ENCODE assay signal across 9 cellular contexts in genomic region chr17:51260237-51260959, GRCh38. TPM values are rescaled to one million over a fixed set of nuclear protein-coding genes. Genes with fewer than 3 reads are reported as not detected.
A peak's percentile ranks its signal among the peaks of the same experiment; 100 is the strongest.
DNase-seq lines count a peak whose midpoint lies in the region; ATAC-seq, FAIRE-seq and TF ChIP-seq lines count a peak whose summit lies in the region.
"Had no signal": no experiment of that assay in that cellular context is flagged by ENCODE, and none has a peak within 500 bp of the region (broad histone marks: within the 10 kb centered on the region; RNA-seq: fewer than 3 reads in every experiment).

TSS of gene UTP18 (plus strand) at chr17:51260546. CDS start at chr17:51260585, 39 bp downstream.

- dilution Hi-C loops in keratinocyte (cut with MboI; ENCODE audit: extremely low pct_ligation_motif_present, low sequenced_read_pairs) = no loop called here

- no peaks in the 10 kb centered on the region for H3K9me3 ChIP-seq in keratinocyte (ENCODE audit: control insufficient read depth, low read depth, low read length)

- peak; percentile 71 for FAIRE-seq in keratinocyte (lab: Jason Lieb, UNC)
- FAIRE-seq: colon had no signal

- ATAC-seq in HG03378 (IDR thresholded peaks at IDR 0.05; ENCODE audit: unreplicated experiment) = peak; percentile 63
- peak; percentile 80 to 84 for ATAC-seq in activated CD4-positive, CD25-positive, alpha-beta regulatory T cell treated with anti-CD3 and anti-CD28 coated beads, Interleukin-2, amount 50 U/mL, for 24 hours

- H3K4me3 ChIP-seq in keratinocyte (ENCODE audit: control insufficient read depth in 2 of 3, extremely low read depth in 1 of 3, insufficient read depth in 2 of 3, low read depth in 1 of 3, low read length in 3 of 3) = peak within 1 kb of the TSS; percentile 83 to 95 (median 94)

- H3K4me2 ChIP-seq in keratinocyte (ENCODE audit: control insufficient read depth, extremely low read depth, insufficient read depth, low read depth, low read length) = peak within 1 kb of the TSS; percentile 96

- H3K79me2 ChIP-seq in keratinocyte (ENCODE audit: control insufficient read depth, insufficient read depth, low read length) = peaks cover 83% of the 10 kb centered on the region

- H3K9me1 ChIP-seq in keratinocyte (ENCODE audit: control insufficient read depth, extremely low read depth, insufficient read depth, low read length) = peaks cover 2% of the 10 kb centered on the region

- H4K20me1 ChIP-seq in keratinocyte (ENCODE audit: control insufficient read depth, extremely low read depth, insufficient read depth, low read length) = no peaks in the 10 kb centered on the region

- H3K9ac ChIP-seq in keratinocyte (ENCODE audit: control insufficient read depth, extremely low read depth, insufficient read depth, low read length) = peak within 1 kb of the TSS; percentile 98

- TF ChIP-seq CTCF in keratinocyte (optimal IDR thresholded peaks at IDR 0.05 in 1 of 3, IDR thresholded peaks at IDR 0.05 in 1 of 3, conservative IDR thresholded peaks at IDR 0.05 in 1 of 3; ENCODE audit: extremely low read depth in 1 of 3, insufficient read depth in 2 of 3, low read length in 3 of 3) = no peak

- DNase-seq in AML-193 (lab: John Stamatoyannopoulos, UW) (peak; percentile 95 to 98), NCI-H446 treated with DMSO at 0.1 percent for 48 hours (lab: John Stamatoyannopoulos, UW) (peak; percentile 91), cerebellar cortex (ENCODE audit: low spot score) (peak; percentile 97), keratinocyte (ENCODE audit: low read depth, low spot score) (peak; percentile 71)
- DNase-seq in stimulated activated CD4-positive, alpha-beta T cell treated with anti-CD3 and anti-CD28 coated beads, Interleukin-12 subunit alpha, Interleukin-12 subunit beta, amount 100 ng/mL, for 48 hours (ENCODE audit: low read depth in 2 of 3, low spot score in 1 of 3) = peak; percentile 89 to 96 (median 94)

- H3K4me1 ChIP-seq in keratinocyte (ENCODE audit: control insufficient read depth, extremely low read depth, insufficient read depth, low read length) = peaks cover 36% of the 10 kb centered on the region

- H2AFZ ChIP-seq in keratinocyte (ENCODE audit: control insufficient read depth, low read length) = peak within 1 kb of the TSS; percentile 98

- peak; percentile 68 for TF ChIP-seq POLR2A in GM19099 (IDR thresholded peaks at IDR 0.05; ENCODE audit: extremely low read depth, insufficient read length, low read depth)

- H3K27me3 ChIP-seq in keratinocyte (ENCODE audit: control insufficient read depth, extremely low read depth, insufficient read depth, low read length) = no peaks in the 10 kb centered on the region

- peaks cover 0 to 9% of the 10 kb centered on the region in 2 experiments for H3K36me3 ChIP-seq in keratinocyte (ENCODE audit: control insufficient read depth in 2 of 2, extremely low read depth in 1 of 2, insufficient read depth in 2 of 2, low read length in 2 of 2)

- H3K27ac ChIP-seq in keratinocyte (ENCODE audit: control insufficient read depth, insufficient read depth, low read length) = peak within 1 kb of the TSS; percentile 100

RNA-seq across cellular contexts. Expression of gene UTP18, which starts in this region (rescaled TPM):
- polyA plus RNA-seq in keratinocyte = 21.1 to 42.7 TPM (median 27.5 TPM) in 3 replicates
- 19.0 TPM for polyA plus RNA-seq in keratinocyte (2011; ENCODE audit: low read depth)
- polyA plus RNA-seq in keratinocyte (2011; cell fraction: cytosol; rRNA removed) = 20.2 and 33.3 TPM in 2 replicates
- polyA plus RNA-seq in keratinocyte (2011; cell fraction: nucleus; rRNA removed) = 22.9 and 33.2 TPM in 2 replicates
- polyA plus RNA-seq in keratinocyte (2012; ENCODE audit: low replicate concordance) = 35.8 and 36.7 TPM in 2 replicates
- polyA minus RNA-seq in keratinocyte = 1.5 to 16.2 TPM (median 7.1 TPM) in 3 replicates
- 10.6 TPM for polyA minus RNA-seq in keratinocyte (2011; cell fraction: cytosol; rRNA and poly(A)+ RNA removed)
- polyA minus RNA-seq in keratinocyte (2011; cell fraction: nucleus; rRNA and poly(A)+ RNA removed) = 5.8 and 12.0 TPM in 2 replicates

Comparison
In these comparisons a context has a peak if more than half of its experiments do, and no peak if none do; other contexts are left out.
1. Peak in every context shown above with its lines: DNase-seq, ATAC-seq, H3K4me3 ChIP-seq and H3K27ac ChIP-seq.